Comparison of ENCODE assay signal across 6 cellular contexts in the genomic region with DNA sequence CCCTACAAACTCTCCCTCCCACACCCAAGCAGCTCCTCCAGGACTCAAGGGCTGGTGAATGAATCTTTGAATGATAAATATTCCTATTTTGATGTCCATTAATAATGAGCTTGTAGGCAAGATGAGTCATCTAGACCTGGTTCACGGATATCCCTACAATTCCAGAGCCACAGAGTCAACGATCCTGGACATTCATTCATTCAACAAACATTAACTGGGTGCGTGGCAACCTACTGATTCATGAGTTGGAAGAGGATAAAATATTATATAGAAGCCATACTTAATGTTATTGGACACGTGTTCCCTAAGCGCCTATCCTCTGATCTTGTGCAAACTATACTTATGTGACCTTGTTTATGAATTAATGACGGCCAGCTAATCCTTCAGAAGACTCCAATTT. TPM values are rescaled to one million over a fixed set of nuclear protein-coding genes. Genes with fewer than 3 reads are reported as not detected.
DNase-seq lines count a peak whose midpoint lies in the region; TF ChIP-seq lines count a peak whose summit lies in the region.

No MANE protein-coding gene starts in this region.

- H3K36me3 ChIP-seq in endocrine pancreas (ENCODE audit: control insufficient read depth, insufficient read depth, low read length): no peaks in the 10 kb centered on the region
- no peaks in the 10 kb centered on the region for H3K36me3 ChIP-seq in smooth muscle cell (ENCODE audit: low read depth)

- no peaks in the 10 kb centered on the region for H3K27me3 Mint-ChIP-seq in T-helper 2 cell treated with Interferon-gamma antibody and Interleukin-4, amounts not matched to agents 5 μg/mL and 100 μg/mL, for 36 hours (ENCODE audit: low read depth)

- peak overlapping the region; percentile 85 for H3K4me2 ChIP-seq in smooth muscle cell

- no peak overlapping the region for H3K27ac ChIP-seq in smooth muscle cell (ENCODE audit: low read depth)

- no peak for TF ChIP-seq CTCF in smooth muscle cell (IDR thresholded peaks at IDR 0.05; ENCODE audit: borderline replicate concordance, insufficient read depth, poor library complexity, severe bottlenecking)

- H2AFZ ChIP-seq in smooth muscle cell (ENCODE audit: low read depth): no peak overlapping the region

- H3K4me3 Mint-ChIP-seq in T-helper 2 cell treated with Interferon-gamma antibody and Interleukin-4, amounts not matched to agents 5 μg/mL and 100 μg/mL, for 36 hours: peak overlapping the region; percentile 50

- H3K4me1 ChIP-seq in endocrine pancreas (ENCODE audit: control insufficient read depth, insufficient read depth, low read length) (no peaks in the 10 kb centered on the region), smooth muscle cell (ENCODE audit: low read depth) (peaks cover 20% of the 10 kb centered on the region)

- no peaks in the 10 kb centered on the region for H3K79me2 ChIP-seq in smooth muscle cell (ENCODE audit: low read depth)

- no peaks in the 10 kb centered on the region for H3F3A ChIP-seq in smooth muscle cell (ENCODE audit: low read depth)

- 55% methylated on average over 6 of the region's 6 CpGs for whole genome bisulfite sequencing in smooth muscle cell (ENCODE audit: low lambda C conversion rate)

- H4K20me1 ChIP-seq in smooth muscle cell (ENCODE audit: low read depth): no peaks in the 10 kb centered on the region

- no peaks in the 10 kb centered on the region for H3K9me3 Mint-ChIP-seq in T-helper 2 cell treated with Interferon-gamma antibody and Interleukin-4, amounts not matched to agents 5 μg/mL and 100 μg/mL, for 36 hours

- H3K9ac ChIP-seq in endocrine pancreas (ENCODE audit: control insufficient read depth, insufficient read depth, low read length) (no peak overlapping the region), smooth muscle cell (ENCODE audit: low read depth) (no peak overlapping the region)

- peaks cover 45% of the 10 kb centered on the region for H3K4me1 Mint-ChIP-seq in T-helper 2 cell treated with Interferon-gamma antibody and Interleukin-4, amounts not matched to agents 5 μg/mL and 100 μg/mL, for 36 hours (ENCODE audit: low read depth)

- H3K27me3 ChIP-seq in endocrine pancreas (ENCODE audit: control insufficient read depth, insufficient read depth, low read length): no peaks in the 10 kb centered on the region
- H3K27me3 ChIP-seq in smooth muscle cell (ENCODE audit: low read depth): no peaks in the 10 kb centered on the region

- no peaks in the 10 kb centered on the region for H3K9me3 ChIP-seq in endocrine pancreas (ENCODE audit: control insufficient read depth, low read length)
- no peaks in the 10 kb centered on the region for H3K9me3 ChIP-seq in smooth muscle cell (replicated peaks; ENCODE audit: low read depth)

- peak overlapping the region; percentile 47 for H3K27ac Mint-ChIP-seq in T-helper 2 cell treated with Interferon-gamma antibody and Interleukin-4, amounts not matched to agents 5 μg/mL and 100 μg/mL, for 36 hours

- H3K4me3 ChIP-seq in endocrine pancreas (ENCODE audit: control insufficient read depth, insufficient read depth, low read length): peak overlapping the region; percentile 72
- peak overlapping the region; percentile 59 for H3K4me3 ChIP-seq in smooth muscle cell

- peaks cover 2% of the 10 kb centered on the region for H3K36me3 Mint-ChIP-seq in T-helper 2 cell treated with Interferon-gamma antibody and Interleukin-4, amounts not matched to agents 5 μg/mL and 100 μg/mL, for 36 hours (ENCODE audit: low read depth)

- no peak for DNase-seq in T-helper 2 cell treated with Interferon-gamma antibody and Interleukin-4, amounts not matched to agents 5 μg/mL and 100 μg/mL, for 36 hours (ENCODE audit: low spot score)
- DNase-seq in T-helper 2 cell (no peak), smooth muscle cell (lab: John Stamatoyannopoulos, UW; ENCODE audit: unreplicated experiment) (no peak), anterior cingulate cortex (lab: John Stamatoyannopoulos, UW) (no peak), SHP77 treated with DMSO at 0.1 percent for 48 hours (lab: John Stamatoyannopoulos, UW) (no peak)

RNA-seq across cellular contexts. Expression of gene OTUB2, which starts 0.4 kb away (rescaled TPM):
- 2.4 and 5.1 TPM in 2 replicates for total RNA-seq in smooth muscle cell
- polyA plus RNA-seq in smooth muscle cell: 1.7 and 4.0 TPM in 2 replicates

RNA-seq across cellular contexts. Expression of gene CCDC197, which starts 28.6 kb away (rescaled TPM):
- not detected in 2 replicates for total RNA-seq in smooth muscle cell
- not detected in 2 replicates for polyA plus RNA-seq in smooth muscle cell

RNA-seq across cellular contexts. Expression of gene ASB2, which starts 49.4 kb away (rescaled TPM):
- total RNA-seq in smooth muscle cell: 0.99 and 6.5 TPM in 2 replicates
- 0.30 TPM in 1 of 2 replicates, not detected in the other for polyA plus RNA-seq in smooth muscle cell

RNA-seq across cellular contexts. Expression of gene DDX24, which starts 55.3 kb away (rescaled TPM):
- total RNA-seq in smooth muscle cell: 117 and 151 TPM in 2 replicates
- polyA plus RNA-seq in smooth muscle cell: 118 and 127 TPM in 2 replicates

RNA-seq across cellular contexts. Expression of gene IFI27L1, which starts 55.4 kb away (rescaled TPM):
- 2.9 and 14.7 TPM in 2 replicates for total RNA-seq in smooth muscle cell
- 38.0 and 38.2 TPM in 2 replicates for polyA plus RNA-seq in smooth muscle cell
